ENCODE assay signal across 16 cellular contexts in the genomic region with DNA sequence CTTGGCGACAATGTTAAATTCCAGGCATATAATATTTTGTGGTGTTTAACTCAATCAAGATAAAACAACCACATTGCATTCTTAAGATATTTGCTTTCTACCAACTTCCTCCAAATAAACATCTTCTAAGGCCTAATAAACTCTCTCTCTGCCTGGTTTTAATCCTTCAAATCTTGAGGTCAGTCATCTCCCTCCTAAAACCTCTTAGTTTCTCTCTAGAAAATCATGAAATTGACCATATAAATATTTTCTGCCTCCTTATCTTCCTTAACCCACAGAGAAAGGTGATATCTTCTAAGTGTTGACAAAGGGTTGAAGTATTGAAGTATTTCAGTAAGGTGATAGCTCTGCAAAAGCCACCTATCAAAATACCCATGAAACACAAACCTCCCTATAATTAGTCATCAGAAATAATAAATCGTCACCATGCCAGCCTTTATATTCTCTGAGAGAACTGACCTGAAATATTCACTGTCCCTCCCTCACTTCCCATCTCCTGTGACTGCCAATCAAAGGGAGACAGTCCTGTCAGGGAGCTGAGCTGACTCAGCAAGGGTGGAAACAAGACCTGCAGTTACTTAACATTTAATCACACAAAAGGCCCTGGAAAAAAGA.
DNase-seq lines count a peak whose midpoint lies in the region; ATAC-seq and TF ChIP-seq lines count a peak whose summit lies in the region.
"Had no signal": no experiment of that assay in that cellular context is flagged by ENCODE, and none has a peak within 500 bp of the region (broad histone marks: within the 10 kb centered on the region; RNA-seq: fewer than 3 reads in every experiment).

No MANE protein-coding gene starts in this region.

- no peaks in the 10 kb centered on the region for H3K27me3 ChIP-seq in naive thymus-derived CD4-positive, alpha-beta T cell (ENCODE audit: control insufficient read depth in 2 of 2, insufficient read depth in 2 of 2, low read length in 2 of 2)
- H3K27me3 ChIP-seq: heart right ventricle, upper lobe of left lung had no signal

- H3K9me3 ChIP-seq in naive thymus-derived CD4-positive, alpha-beta T cell (ENCODE audit: control insufficient read depth in 2 of 3, low read length in 3 of 3), result no peaks in the 10 kb centered on the region
- H3K9me3 ChIP-seq: upper lobe of left lung had no signal

- H3K36me3 ChIP-seq in naive thymus-derived CD4-positive, alpha-beta T cell (ENCODE audit: control insufficient read depth in 2 of 3, insufficient read depth in 3 of 3, low read length in 3 of 3), result no peaks in the 10 kb centered on the region
- H3K36me3 ChIP-seq: heart right ventricle, upper lobe of left lung had no signal

- CTCF ChIA-PET in naive thymus-derived CD4-positive, alpha-beta T cell (lab: Charles Lee), result no interaction called here

- H3K9me3 Mint-ChIP-seq in nephron progenitor cell, result peaks cover 12% of the 10 kb centered on the region
- peaks cover 2 to 22% (median 10%) of the 10 kb centered on the region in 11 donors for H3K9me3 Mint-ChIP-seq in naive thymus-derived CD4-positive, alpha-beta T cell

- ATAC-seq in naive thymus-derived CD4-positive, alpha-beta T cell, result no peak
- ATAC-seq: heart right ventricle had no signal

- TF ChIP-seq CTCF in choroid plexus epithelial cell (conservative IDR thresholded peaks at IDR 0.05; ENCODE audit: low read depth, low read length), result no peak
- no peak for TF ChIP-seq CTCF in nephron progenitor cell (IDR thresholded peaks at IDR 0.05)

- H3K27ac Mint-ChIP-seq in nephron progenitor cell, result peak overlapping the region; percentile 95
- H3K27ac Mint-ChIP-seq in naive thymus-derived CD4-positive, alpha-beta T cell, result no peak overlapping the region
- H3K27ac Mint-ChIP-seq: dendritic cell treated with granulocyte-macrophage colony-stimulating factor and Interleukin-4, amounts not matched to agents 40 ng/mL and 50 ng/mL, for 4 days; memory B cell had no signal

- H3K27me3 Mint-ChIP-seq in nephron progenitor cell (ENCODE audit: low read depth, poor library complexity), result no peaks in the 10 kb centered on the region
- no peaks in the 10 kb centered on the region for H3K27me3 Mint-ChIP-seq in naive thymus-derived CD4-positive, alpha-beta T cell
- H3K27me3 Mint-ChIP-seq: dendritic cell treated with granulocyte-macrophage colony-stimulating factor and Interleukin-4, amounts not matched to agents 40 ng/mL and 50 ng/mL, for 4 days; memory B cell had no signal

- peak overlapping the region; percentile 44 for H3K4me3 Mint-ChIP-seq in nephron progenitor cell
- H3K4me3 Mint-ChIP-seq in naive thymus-derived CD4-positive, alpha-beta T cell, result no peak overlapping the region
- H3K4me3 Mint-ChIP-seq: dendritic cell treated with granulocyte-macrophage colony-stimulating factor and Interleukin-4, amounts not matched to agents 40 ng/mL and 50 ng/mL, for 4 days; memory B cell had no signal

- peaks cover 6% of the 10 kb centered on the region for H3K36me3 Mint-ChIP-seq in nephron progenitor cell (ENCODE audit: low read depth)
- no peaks in the 10 kb centered on the region for H3K36me3 Mint-ChIP-seq in naive thymus-derived CD4-positive, alpha-beta T cell
- H3K36me3 Mint-ChIP-seq: memory B cell had no signal

- DNase-seq in ELR (ENCODE audit: low read depth), result peak; percentile 9
- peak; percentile 14 for DNase-seq in NCI-H69 (lab: John Stamatoyannopoulos, UW)
- peak; percentile 69 for DNase-seq in choroid plexus epithelial cell (ENCODE audit: low read depth)
- DNase-seq in nephron progenitor cell, result no peak
- no peak for DNase-seq in NCI-H524 (lab: John Stamatoyannopoulos, UW)
- no peak for DNase-seq in 8988T
- no peak for DNase-seq in T-helper 1 cell
- DNase-seq in naive thymus-derived CD4-positive, alpha-beta T cell, result no peak
- DNase-seq: activated naive CD4-positive, alpha-beta T cell treated with Interleukin-2 at 50 U/mL for 16 hours; GM23248; heart right ventricle; NCI-H510A; upper lobe of left lung had no signal

- H3K4me3 ChIP-seq in choroid plexus epithelial cell (ENCODE audit: low read depth, low read length), result no peak overlapping the region
- H3K4me3 ChIP-seq in naive thymus-derived CD4-positive, alpha-beta T cell (ENCODE audit: low read length), result no peak overlapping the region
- H3K4me3 ChIP-seq: GM23248, heart right ventricle, upper lobe of left lung had no signal

- no peaks in the 10 kb centered on the region for H3K4me1 ChIP-seq in naive thymus-derived CD4-positive, alpha-beta T cell (ENCODE audit: control insufficient read depth in 2 of 2, insufficient read depth in 2 of 2, low read length in 2 of 2)
- H3K4me1 ChIP-seq: heart right ventricle, upper lobe of left lung had no signal

- POLR2A ChIA-PET in naive thymus-derived CD4-positive, alpha-beta T cell (lab: Charles Lee), result no interaction called here

- intact Hi-C loops in naive thymus-derived CD4-positive, alpha-beta T cell (cut with micrococcal nuclease), result no loop called here

- H3K4me1 Mint-ChIP-seq in nephron progenitor cell, result peaks cover 33% of the 10 kb centered on the region
- H3K4me1 Mint-ChIP-seq in naive thymus-derived CD4-positive, alpha-beta T cell, result no peaks in the 10 kb centered on the region
- H3K4me1 Mint-ChIP-seq: memory B cell had no signal

- no peak overlapping the region for H3K27ac ChIP-seq in naive thymus-derived CD4-positive, alpha-beta T cell (ENCODE audit: low read depth, low read length)
- H3K27ac ChIP-seq: C4-2B, GM23248, heart right ventricle, upper lobe of left lung had no signal

Comparison
In these comparisons a context has a peak if more than half of its experiments do, and no peak if none do; other contexts are left out.
1. DNase-seq: peak in ELR (single experiment), NCI-H69 (single experiment) and choroid plexus epithelial cell (single experiment); none in nephron progenitor cell (single experiment), NCI-H524 (0 of 2), 8988T (single experiment), T-helper 1 cell (0 of 5) and naive thymus-derived CD4-positive, alpha-beta T cell (0 of 9).